1 cellular context compared by ENCODE assay signal in the genomic region with DNA sequence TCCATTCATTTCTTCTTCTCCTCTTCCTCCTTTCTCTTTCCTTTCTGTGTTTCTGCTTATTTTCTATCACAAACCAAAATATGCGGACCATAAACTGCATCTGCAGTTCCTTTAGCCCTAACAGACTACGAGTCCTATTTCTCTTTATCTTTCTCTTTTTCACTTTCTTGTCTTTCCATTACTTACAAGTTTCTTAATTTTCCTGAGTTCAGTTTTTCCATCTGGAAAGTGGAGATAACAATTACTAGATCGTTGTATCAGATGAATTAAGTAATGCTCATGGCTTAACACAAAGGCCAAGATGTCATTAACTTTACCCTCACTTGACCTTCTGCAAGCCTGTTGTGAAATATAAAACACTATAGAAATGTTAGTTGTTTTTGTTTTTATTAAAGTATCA.
TF ChIP-seq lines count a peak whose summit lies in the region.

No MANE protein-coding gene starts in this region.

TF ChIP-seq in A549, 52 proteins besides CTCF, POLR2A, EP300 and RAD21 (continued from another document):
- TF ChIP-seq, protein P1, sequence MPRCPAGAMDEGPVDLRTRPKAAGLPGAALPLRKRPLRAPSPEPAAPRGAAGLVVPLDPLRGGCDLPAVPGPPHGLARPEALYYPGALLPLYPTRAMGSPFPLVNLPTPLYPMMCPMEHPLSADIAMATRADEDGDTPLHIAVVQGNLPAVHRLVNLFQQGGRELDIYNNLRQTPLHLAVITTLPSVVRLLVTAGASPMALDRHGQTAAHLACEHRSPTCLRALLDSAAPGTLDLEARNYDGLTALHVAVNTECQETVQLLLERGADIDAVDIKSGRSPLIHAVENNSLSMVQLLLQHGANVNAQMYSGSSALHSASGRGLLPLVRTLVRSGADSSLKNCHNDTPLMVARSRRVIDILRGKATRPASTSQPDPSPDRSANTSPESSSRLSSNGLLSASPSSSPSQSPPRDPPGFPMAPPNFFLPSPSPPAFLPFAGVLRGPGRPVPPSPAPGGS (IDR thresholded peaks at IDR 0.05), result no peak
- TF ChIP-seq RNF2 (IDR thresholded peaks at IDR 0.05; ENCODE audit: borderline replicate concordance, low read depth) (no peak), CHD2 (IDR thresholded peaks at IDR 0.05; ENCODE audit: low read length, partially characterized antibody) (no peak), NFE2L2 (conservative IDR thresholded peaks at IDR 0.05; ENCODE audit: low read length) (no peak), FOSL2 (IDR thresholded peaks at IDR 0.05) (no peak), FOSL2 (CRISPR knock-in tag; IDR thresholded peaks at IDR 0.05) (no peak), HDAC2 (IDR thresholded peaks at IDR 0.05) (no peak), TFCP2L1 (CRISPR knock-in tag; IDR thresholded peaks at IDR 0.05) (no peak), ZC3H11A (IDR thresholded peaks at IDR 0.05) (no peak), ZNF302 (CRISPR knock-in tag; IDR thresholded peaks at IDR 0.05) (no peak), MAZ (IDR thresholded peaks at IDR 0.05; ENCODE audit: borderline replicate concordance, low read depth, low read length) (no peak), HEYL (CRISPR knock-in tag; IDR thresholded peaks at IDR 0.05) (no peak), MYC (IDR thresholded peaks at IDR 0.05; ENCODE audit: borderline replicate concordance, low read length) (no peak), HOXB13 (CRISPR knock-in tag; IDR thresholded peaks at IDR 0.05; ENCODE audit: low read depth) (no peak)
